ENCODE assay signal across 8 cellular contexts in the genomic region with DNA sequence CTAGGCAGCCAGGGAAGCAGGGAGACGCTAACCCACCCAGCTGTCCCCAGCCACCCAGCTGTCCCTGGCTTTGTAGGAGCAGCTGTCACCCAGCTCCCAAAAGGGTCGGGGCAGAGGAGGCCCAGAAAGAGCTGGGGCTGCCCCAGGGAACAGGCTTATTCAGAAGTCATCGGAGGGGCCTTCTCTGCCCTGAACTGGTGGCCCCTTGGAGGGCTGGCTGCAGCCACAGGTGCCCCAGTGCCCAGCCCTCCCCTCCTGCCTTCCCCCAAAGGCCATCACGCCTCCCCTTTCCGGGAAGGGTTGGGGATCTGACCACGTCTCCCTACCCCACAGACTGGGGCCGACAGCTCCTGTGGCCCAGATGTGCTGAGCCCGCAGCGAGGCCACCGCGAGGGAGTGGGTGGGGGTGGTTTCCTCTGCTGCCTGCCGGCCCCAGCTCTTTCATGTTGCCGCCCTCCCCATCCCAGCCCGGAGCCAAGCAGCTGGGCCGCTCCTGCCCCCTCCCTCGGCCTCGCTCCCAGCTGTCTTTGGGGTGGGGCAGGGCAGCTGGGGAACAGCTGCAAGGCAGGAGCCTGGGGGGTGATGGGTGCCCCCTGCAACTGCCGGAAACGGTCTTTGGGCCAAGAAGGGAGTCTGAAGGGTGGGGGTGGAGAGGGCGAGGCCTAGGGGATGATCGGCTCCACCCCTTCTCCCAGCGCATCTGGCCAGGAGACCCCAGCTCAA. TPM values are rescaled to one million over a fixed set of nuclear protein-coding genes. Genes with fewer than 3 reads are reported as not detected.
DNase-seq lines count a peak whose midpoint lies in the region; ATAC-seq and TF ChIP-seq lines count a peak whose summit lies in the region.

No MANE protein-coding gene starts in this region.

- peak overlapping the region; percentile 35 for H3K4me3 ChIP-seq in OCI-LY7 (ENCODE audit: low read depth, low read length, poor library complexity, severe bottlenecking)

- H3K27ac Mint-ChIP-seq in activated naive CD4-positive, alpha-beta T cell treated with anti-CD3 and anti-CD28 coated beads for 36 hours: no peak overlapping the region

- H3K9me3 ChIP-seq in OCI-LY7 (ENCODE audit: low read length): no peaks in the 10 kb centered on the region

- no peaks in the 10 kb centered on the region for H3K27me3 Mint-ChIP-seq in activated naive CD4-positive, alpha-beta T cell treated with anti-CD3 and anti-CD28 coated beads for 36 hours (ENCODE audit: low read depth)

- peak overlapping the region; percentile 6 for H3K4me3 Mint-ChIP-seq in activated naive CD4-positive, alpha-beta T cell treated with anti-CD3 and anti-CD28 coated beads for 36 hours

- H3K4me2 ChIP-seq in OCI-LY7 (ENCODE audit: low read length): peak overlapping the region; percentile 61

- intact Hi-C loops in OCI-LY7 (cut with micrococcal nuclease; ENCODE audit: unreplicated experiment): loop anchor here (1.0 to 5.0 kb wide), 3 partner anchors 9 to 51 kb away; partner anchors contain the start of genes ARL3 and SFXN2
- intact Hi-C loops in activated naive CD4-positive, alpha-beta T cell treated with anti-CD3 and anti-CD28 coated beads for 36 hours (cut with micrococcal nuclease): loop anchor here (1.0 to 2.0 kb wide), 2 partner anchors 14 to 15 kb away; no protein-coding TSS in a partner anchor

- DNase-seq in NCI-H1417 (lab: John Stamatoyannopoulos, UW) (peak; percentile 1 to 28 (median 27)), NCI-H1417 treated with DMSO at 0.1 percent for 48 hours (lab: John Stamatoyannopoulos, UW) (no peak), OCI-LY7 (ENCODE audit: low spot score) (peak; percentile 94), islet precursor cell (peak; percentile 63), SIG-M5 treated with dmso at 0.1 percent for 504 hours (lab: John Stamatoyannopoulos, UW; ENCODE audit: unreplicated experiment) (no peak)
- peak; percentile 76 for DNase-seq in activated naive CD4-positive, alpha-beta T cell treated with anti-CD3 and anti-CD28 coated beads for 36 hours
- DNase-seq in stimulated activated CD8-positive, alpha-beta memory T cell treated with anti-CD3 and anti-CD28 coated beads, Interleukin-12 subunit alpha, Interleukin-12 subunit beta, amount 100 ng/mL, for 1 hour (ENCODE audit: low read depth): peak; percentile 40

- no peaks in the 10 kb centered on the region for H3K9me3 Mint-ChIP-seq in activated naive CD4-positive, alpha-beta T cell treated with anti-CD3 and anti-CD28 coated beads for 36 hours

- H3K4me1 ChIP-seq in OCI-LY7 (ENCODE audit: insufficient read depth, low read length, poor library complexity, severe bottlenecking): peaks cover 44% of the 10 kb centered on the region

- H3K79me2 ChIP-seq in OCI-LY7 (ENCODE audit: insufficient read depth, low read depth, low read length): no peaks in the 10 kb centered on the region

- POLR2A ChIA-PET in OCI-LY7 (lab: Charles Lee): interaction anchor here (1.0 to 2.5 kb wide), 9 partner anchors 9 to 83 kb away, joined by 3 to 17 read pairs (median 5); partner anchors contain the start of genes ARL3, TRIM8 and WBP1L

- H3K27ac ChIP-seq in OCI-LY7 (ENCODE audit: low read depth, low read length, poor library complexity, severe bottlenecking): peak overlapping the region; percentile 80

- ATAC-seq in HG02885 (IDR thresholded peaks at IDR 0.05; ENCODE audit: poor library complexity, unreplicated experiment): peak; percentile 88

- CTCF ChIA-PET in OCI-LY7 (lab: Charles Lee; ENCODE audit: unreplicated experiment): interaction anchor here (0.5 to 1.4 kb wide), 6 partner anchors 9 to 79 kb away, joined by 3 to 9 read pairs (median 6); no protein-coding TSS in a partner anchor
- CTCF ChIA-PET in activated naive CD4-positive, alpha-beta T cell treated with anti-CD3 and anti-CD28 coated beads for 36 hours (lab: Charles Lee): interaction anchor here (0.6 to 3.3 kb wide), 6 partner anchors 8 to 199 kb away, joined by 3 to 13 read pairs (median 5); partner anchors contain the start of genes ARL3, SFXN2 and TRIM8

- no TSS peak for BruUV-seq in OCI-LY7 (replicated peaks; lab: Mats Ljungman, UMichigan)

- peaks cover 32% of the 10 kb centered on the region for H3K36me3 ChIP-seq in OCI-LY7 (ENCODE audit: insufficient read depth, low read length)

- peak overlapping the region; percentile 34; the same call in 1 of the 2 replicates for H2AFZ ChIP-seq in OCI-LY7 (ENCODE audit: low read length)

- H4K20me1 ChIP-seq in OCI-LY7 (ENCODE audit: insufficient read depth, low read length): no peaks in the 10 kb centered on the region

- H3K9me2 ChIP-seq in OCI-LY7 (ENCODE audit: insufficient read depth, low read length): no peaks in the 10 kb centered on the region

- H3K36me3 Mint-ChIP-seq in activated naive CD4-positive, alpha-beta T cell treated with anti-CD3 and anti-CD28 coated beads for 36 hours (ENCODE audit: low read depth): peaks cover 6% of the 10 kb centered on the region

- no peak for TF ChIP-seq CTCF in OCI-LY7 (conservative IDR thresholded peaks at IDR 0.05; ENCODE audit: low read length)

- peaks cover 35% of the 10 kb centered on the region for H3K4me1 Mint-ChIP-seq in activated naive CD4-positive, alpha-beta T cell treated with anti-CD3 and anti-CD28 coated beads for 36 hours (ENCODE audit: low read depth)

RNA-seq across cellular contexts. Expression of gene TRIM8, which starts 16.8 kb away (rescaled TPM):
- total RNA-seq in OCI-LY7 (2014; rRNA removed; shearing (Covaris generic)): 54.2 and 67.3 TPM in 2 replicates
- total RNA-seq in OCI-LY7 (2022): 73.1 and 92.1 TPM in 2 replicates
- total RNA-seq in activated naive CD4-positive, alpha-beta T cell treated with anti-CD3 and anti-CD28 coated beads for 36 hours: 10 to 100 TPM; 18.8 to 20.0 TPM

RNA-seq across cellular contexts. Expression of gene ARL3, which starts 53.1 kb away (rescaled TPM):
- 7.3 and 8.1 TPM in 2 replicates for total RNA-seq in OCI-LY7 (2014; rRNA removed; shearing (Covaris generic))
- 11.7 and 12.5 TPM in 2 replicates for total RNA-seq in OCI-LY7 (2022)
- 1 to 10 TPM; 3.9 TPM for total RNA-seq in activated naive CD4-positive, alpha-beta T cell treated with anti-CD3 and anti-CD28 coated beads for 36 hours

RNA-seq across cellular contexts. Expression of gene SFXN2, which starts 53.4 kb away (rescaled TPM):
- total RNA-seq in OCI-LY7 (2014; rRNA removed; shearing (Covaris generic)): 26.9 and 38.1 TPM in 2 replicates
- total RNA-seq in OCI-LY7 (2022): 43.0 and 45.1 TPM in 2 replicates
- 1 to 10 TPM; 8.7 to 9.4 TPM for total RNA-seq in activated naive CD4-positive, alpha-beta T cell treated with anti-CD3 and anti-CD28 coated beads for 36 hours

Comparison
In these comparisons a context has a peak if more than half of its experiments do, and no peak if none do; other contexts are left out.
1. DNase-seq: peak in NCI-H1417 (3 of 3), OCI-LY7 (single experiment), activated naive CD4-positive, alpha-beta T cell treated with anti-CD3 and anti-CD28 coated beads for 36 hours (single experiment), islet precursor cell (single experiment) and stimulated activated CD8-positive, alpha-beta memory T cell treated with anti-CD3 and anti-CD28 coated beads, Interleukin-12 subunit alpha, Interleukin-12 subunit beta, amount 100 ng/mL, for 1 hour (single experiment); none in NCI-H1417 treated with DMSO at 0.1 percent for 48 hours (single experiment) and SIG-M5 treated with dmso at 0.1 percent for 504 hours (single experiment).